In genomic region chr9:131875828-131876485, GRCh38 we compare ENCODE assay signal across 12 cellular contexts.
DNase-seq lines count a peak whose midpoint lies in the region; ATAC-seq and TF ChIP-seq lines count a peak whose summit lies in the region.
"Had no signal": no experiment of that assay in that cellular context is flagged by ENCODE, and none has a peak within 500 bp of the region (broad histone marks: within the 10 kb centered on the region; RNA-seq: fewer than 3 reads in every experiment).

No MANE protein-coding gene starts in this region.

- ATAC-seq in GM21786 (IDR thresholded peaks at IDR 0.05; ENCODE audit: unreplicated experiment), result no peak
- ATAC-seq: activated CD4-positive, CD25-positive, alpha-beta regulatory T cell treated with anti-CD3 and anti-CD28 coated beads, Interleukin-2, amount 50 U/mL, for 24 hours had no signal

- no peak for TF ChIP-seq CTCF in epithelial cell of esophagus (IDR thresholded peaks at IDR 0.05; ENCODE audit: insufficient read depth, low read depth, low read length, missing control alignments)

- H3K4me3 ChIP-seq in epithelial cell of esophagus (ENCODE audit: low read length), result no peak overlapping the region
- H3K4me3 ChIP-seq: left ventricle myocardium inferior had no signal

- DNase-seq in activated T-cell treated with anti-CD3 and anti-CD28 coated beads, Interleukin-2, amount 50 U/mL, for 48 hours, result peak; percentile 28 to 39
- DNase-seq in activated T-cell treated with anti-CD3 and anti-CD28 coated beads for 4 hours (no peak), RKO (ENCODE audit: low spot score) (peak; percentile 73), epithelial cell of esophagus (ENCODE audit: low read depth) (peak; percentile 21), NOMO-1 treated with dmso at 0.1 percent for 144 hours (lab: John Stamatoyannopoulos, UW; ENCODE audit: unreplicated experiment) (no peak), occipital lobe (lab: John Stamatoyannopoulos, UW) (no peak)
- peak; percentile 30 for DNase-seq in stimulated activated CD8-positive, alpha-beta memory T cell treated with anti-CD3 and anti-CD28 coated beads, Interleukin-4, amount 100 ng/mL, for 48 hours
- DNase-seq: head of caudate nucleus, left ventricle myocardium inferior, NCI-H774 had no signal

Comparison
In these comparisons a context has a peak if more than half of its experiments do, and no peak if none do; other contexts are left out.
1. DNase-seq: peak in activated T-cell treated with anti-CD3 and anti-CD28 coated beads, Interleukin-2, amount 50 U/mL, for 48 hours (2 of 2), RKO (single experiment), epithelial cell of esophagus (single experiment) and stimulated activated CD8-positive, alpha-beta memory T cell treated with anti-CD3 and anti-CD28 coated beads, Interleukin-4, amount 100 ng/mL, for 48 hours (single experiment); none in activated T-cell treated with anti-CD3 and anti-CD28 coated beads for 4 hours (single experiment), NOMO-1 treated with dmso at 0.1 percent for 144 hours (single experiment) and occipital lobe (single experiment).